In the genomic region with DNA sequence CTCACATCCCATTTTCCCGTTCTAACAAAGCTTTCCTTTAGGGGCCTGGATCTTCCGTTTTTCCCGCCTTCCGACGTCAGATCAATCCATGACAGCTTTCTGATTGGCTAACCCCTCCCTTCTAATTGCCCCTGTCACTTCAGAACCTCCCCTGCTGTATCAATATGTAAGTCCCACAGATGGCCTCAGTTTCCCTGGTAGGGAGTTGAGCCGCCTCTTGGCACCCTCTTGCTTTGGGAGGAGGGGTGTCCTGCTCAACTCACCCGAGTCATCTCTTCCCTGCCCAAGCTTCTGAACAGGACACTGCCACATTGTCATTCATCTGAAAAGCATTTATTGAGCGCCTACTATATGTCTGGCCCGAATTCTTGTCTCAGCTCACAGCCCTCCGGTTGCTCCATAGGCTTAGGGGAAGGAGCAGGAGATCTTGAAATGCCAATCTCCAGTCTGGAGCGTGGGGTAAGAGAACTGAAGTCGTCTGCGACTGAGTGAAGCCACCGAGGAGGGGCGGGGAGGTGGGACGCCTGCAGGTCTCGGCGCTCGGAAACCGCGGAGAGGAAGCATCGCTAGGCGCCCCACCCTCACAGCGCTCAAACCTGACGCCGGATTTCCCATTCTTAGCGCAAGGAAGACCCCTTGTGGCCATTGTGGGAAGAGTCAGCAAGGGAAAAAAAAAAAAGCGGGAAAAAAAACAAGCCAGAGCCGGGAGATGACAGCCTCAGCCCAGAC, we compare ENCODE assay signal across 1 cellular context.
TF ChIP-seq lines count a peak whose summit lies in the region.

No MANE protein-coding gene starts in this region.

TF ChIP-seq in HEK293, 187 proteins besides CTCF, POLR2A, EP300 and RAD21 (continued from another document and continues in another):
- TF ChIP-seq, protein P1, sequence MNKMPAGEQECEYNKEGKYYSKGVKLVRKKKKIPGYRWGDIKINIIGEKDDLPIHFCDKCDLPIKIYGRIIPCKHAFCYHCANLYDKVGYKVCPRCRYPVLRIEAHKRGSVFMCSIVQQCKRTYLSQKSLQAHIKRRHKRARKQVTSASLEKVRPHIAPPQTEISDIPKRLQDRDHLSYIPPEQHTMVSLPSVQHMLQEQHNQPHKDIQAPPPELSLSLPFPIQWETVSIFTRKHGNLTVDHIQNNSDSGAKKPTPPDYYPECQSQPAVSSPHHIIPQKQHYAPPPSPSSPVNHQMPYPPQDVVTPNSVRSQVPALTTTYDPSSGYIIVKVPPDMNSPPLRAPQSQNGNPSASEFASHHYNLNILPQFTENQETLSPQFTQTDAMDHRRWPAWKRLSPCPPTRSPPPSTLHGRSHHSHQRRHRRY (tag by site-specific recombination; IDR thresholded peaks at IDR 0.05): no peak
- TF ChIP-seq SCRT1 (tag by site-specific recombination; IDR thresholded peaks at IDR 0.05; ENCODE audit: borderline replicate concordance): no peak
- TF ChIP-seq GLIS1 (tag by site-specific recombination; IDR thresholded peaks at IDR 0.05): no peak
- peak; percentile 99 for TF ChIP-seq ZNF792 (tag by site-specific recombination; IDR thresholded peaks at IDR 0.05)
- TF ChIP-seq, protein P2, sequence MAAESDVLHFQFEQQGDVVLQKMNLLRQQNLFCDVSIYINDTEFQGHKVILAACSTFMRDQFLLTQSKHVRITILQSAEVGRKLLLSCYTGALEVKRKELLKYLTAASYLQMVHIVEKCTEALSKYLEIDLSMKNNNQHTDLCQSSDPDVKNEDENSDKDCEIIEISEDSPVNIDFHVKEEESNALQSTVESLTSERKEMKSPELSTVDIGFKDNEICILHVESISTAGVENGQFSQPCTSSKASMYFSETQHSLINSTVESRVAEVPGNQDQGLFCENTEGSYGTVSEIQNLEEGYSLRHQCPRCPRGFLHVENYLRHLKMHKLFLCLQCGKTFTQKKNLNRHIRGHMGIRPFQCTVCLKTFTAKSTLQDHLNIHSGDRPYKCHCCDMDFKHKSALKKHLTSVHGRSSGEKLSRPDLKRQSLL (tag by site-specific recombination; IDR thresholded peaks at IDR 0.05): 0 out of 2 replicates have a peak, but pooled peaks have one; percentile 11
- no peak for TF ChIP-seq ZNF121 (tag by site-specific recombination; IDR thresholded peaks at IDR 0.05)
- TF ChIP-seq KLF1 (tag by site-specific recombination; IDR thresholded peaks at IDR 0.05): peak; percentile 49
- TF ChIP-seq YY1 (tag by site-specific recombination; IDR thresholded peaks at IDR 0.05): no peak
- TF ChIP-seq, protein P3, sequence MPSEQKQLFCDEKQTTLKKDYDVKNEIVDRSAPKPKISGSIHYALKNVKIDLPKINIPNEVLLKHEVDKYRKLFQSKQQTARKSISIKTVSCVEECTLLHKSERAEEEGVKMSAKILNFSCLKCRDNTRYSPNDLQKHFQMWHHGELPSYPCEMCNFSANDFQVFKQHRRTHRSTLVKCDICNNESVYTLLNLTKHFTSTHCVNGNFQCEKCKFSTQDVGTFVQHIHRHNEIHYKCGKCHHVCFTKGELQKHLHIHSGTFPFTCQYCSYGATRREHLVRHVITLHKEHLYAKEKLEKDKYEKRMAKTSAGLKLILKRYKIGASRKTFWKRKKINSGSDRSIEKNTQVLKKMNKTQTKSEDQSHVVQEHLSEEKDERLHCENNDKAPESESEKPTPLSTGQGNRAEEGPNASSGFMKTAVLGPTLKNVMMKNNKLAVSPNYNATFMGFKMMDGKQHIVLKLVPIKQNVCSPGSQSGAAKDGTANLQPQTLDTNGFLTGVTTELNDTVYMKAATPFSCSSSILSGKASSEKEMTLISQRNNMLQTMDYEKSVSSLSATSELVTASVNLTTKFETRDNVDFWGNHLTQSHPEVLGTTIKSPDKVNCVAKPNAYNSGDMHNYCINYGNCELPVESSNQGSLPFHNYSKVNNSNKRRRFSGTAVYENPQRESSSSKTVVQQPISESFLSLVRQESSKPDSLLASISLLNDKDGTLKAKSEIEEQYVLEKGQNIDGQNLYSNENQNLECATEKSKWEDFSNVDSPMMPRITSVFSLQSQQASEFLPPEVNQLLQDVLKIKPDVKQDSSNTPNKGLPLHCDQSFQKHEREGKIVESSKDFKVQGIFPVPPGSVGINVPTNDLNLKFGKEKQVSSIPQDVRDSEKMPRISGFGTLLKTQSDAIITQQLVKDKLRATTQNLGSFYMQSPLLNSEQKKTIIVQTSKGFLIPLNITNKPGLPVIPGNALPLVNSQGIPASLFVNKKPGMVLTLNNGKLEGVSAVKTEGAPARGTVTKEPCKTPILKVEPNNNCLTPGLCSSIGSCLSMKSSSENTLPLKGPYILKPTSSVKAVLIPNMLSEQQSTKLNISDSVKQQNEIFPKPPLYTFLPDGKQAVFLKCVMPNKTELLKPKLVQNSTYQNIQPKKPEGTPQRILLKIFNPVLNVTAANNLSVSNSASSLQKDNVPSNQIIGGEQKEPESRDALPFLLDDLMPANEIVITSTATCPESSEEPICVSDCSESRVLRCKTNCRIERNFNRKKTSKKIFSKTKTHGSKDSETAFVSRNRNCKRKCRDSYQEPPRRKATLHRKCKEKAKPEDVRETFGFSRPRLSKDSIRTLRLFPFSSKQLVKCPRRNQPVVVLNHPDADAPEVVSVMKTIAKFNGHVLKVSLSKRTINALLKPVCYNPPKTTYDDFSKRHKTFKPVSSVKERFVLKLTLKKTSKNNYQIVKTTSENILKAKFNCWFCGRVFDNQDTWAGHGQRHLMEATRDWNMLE (tag by site-specific recombination; conservative IDR thresholded peaks at IDR 0.05; ENCODE audit: low read depth): no peak
- no peak for TF ChIP-seq ZNF221 (tag by site-specific recombination; IDR thresholded peaks at IDR 0.05; ENCODE audit: borderline replicate concordance)
- TF ChIP-seq ZNF514 (tag by site-specific recombination; IDR thresholded peaks at IDR 0.05): no peak
- TF ChIP-seq EGR2 (tag by site-specific recombination; IDR thresholded peaks at IDR 0.05; ENCODE audit: low read depth): peak; percentile 16; the same call in 1 of the 2 replicates
- TF ChIP-seq ZNF391 (tag by site-specific recombination; IDR thresholded peaks at IDR 0.05; ENCODE audit: borderline replicate concordance, low read depth): peak; percentile 51; the same call in 1 of the 2 replicates
- TF ChIP-seq GLI4 (tag by site-specific recombination; IDR thresholded peaks at IDR 0.05): no peak
- peak; percentile 26; the same call in 1 of the 2 replicates for TF ChIP-seq ZFHX2 (tag by site-specific recombination; conservative IDR thresholded peaks at IDR 0.05)
- TF ChIP-seq RBAK (tag by site-specific recombination; IDR thresholded peaks at IDR 0.05): no peak
- TF ChIP-seq SETDB1 (IDR thresholded peaks at IDR 0.05; ENCODE audit: insufficient read length, low read length): no peak
- TF ChIP-seq, protein P4, sequence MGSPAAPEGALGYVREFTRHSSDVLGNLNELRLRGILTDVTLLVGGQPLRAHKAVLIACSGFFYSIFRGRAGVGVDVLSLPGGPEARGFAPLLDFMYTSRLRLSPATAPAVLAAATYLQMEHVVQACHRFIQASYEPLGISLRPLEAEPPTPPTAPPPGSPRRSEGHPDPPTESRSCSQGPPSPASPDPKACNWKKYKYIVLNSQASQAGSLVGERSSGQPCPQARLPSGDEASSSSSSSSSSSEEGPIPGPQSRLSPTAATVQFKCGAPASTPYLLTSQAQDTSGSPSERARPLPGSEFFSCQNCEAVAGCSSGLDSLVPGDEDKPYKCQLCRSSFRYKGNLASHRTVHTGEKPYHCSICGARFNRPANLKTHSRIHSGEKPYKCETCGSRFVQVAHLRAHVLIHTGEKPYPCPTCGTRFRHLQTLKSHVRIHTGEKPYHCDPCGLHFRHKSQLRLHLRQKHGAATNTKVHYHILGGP (tag by site-specific recombination; IDR thresholded peaks at IDR 0.05): no peak
- TF ChIP-seq ZNF394 (tag by site-specific recombination; IDR thresholded peaks at IDR 0.05; ENCODE audit: borderline replicate concordance): no peak; the same call in 1 of the 2 replicates
- TF ChIP-seq ZNF658 (tag by site-specific recombination; IDR thresholded peaks at IDR 0.05): no peak
- TF ChIP-seq, protein P5, sequence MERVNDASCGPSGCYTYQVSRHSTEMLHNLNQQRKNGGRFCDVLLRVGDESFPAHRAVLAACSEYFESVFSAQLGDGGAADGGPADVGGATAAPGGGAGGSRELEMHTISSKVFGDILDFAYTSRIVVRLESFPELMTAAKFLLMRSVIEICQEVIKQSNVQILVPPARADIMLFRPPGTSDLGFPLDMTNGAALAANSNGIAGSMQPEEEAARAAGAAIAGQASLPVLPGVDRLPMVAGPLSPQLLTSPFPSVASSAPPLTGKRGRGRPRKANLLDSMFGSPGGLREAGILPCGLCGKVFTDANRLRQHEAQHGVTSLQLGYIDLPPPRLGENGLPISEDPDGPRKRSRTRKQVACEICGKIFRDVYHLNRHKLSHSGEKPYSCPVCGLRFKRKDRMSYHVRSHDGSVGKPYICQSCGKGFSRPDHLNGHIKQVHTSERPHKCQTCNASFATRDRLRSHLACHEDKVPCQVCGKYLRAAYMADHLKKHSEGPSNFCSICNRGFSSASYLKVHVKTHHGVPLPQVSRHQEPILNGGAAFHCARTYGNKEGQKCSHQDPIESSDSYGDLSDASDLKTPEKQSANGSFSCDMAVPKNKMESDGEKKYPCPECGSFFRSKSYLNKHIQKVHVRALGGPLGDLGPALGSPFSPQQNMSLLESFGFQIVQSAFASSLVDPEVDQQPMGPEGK (tag by site-specific recombination; IDR thresholded peaks at IDR 0.05): peak; percentile 87
- no peak for TF ChIP-seq ZNF350 (tag by site-specific recombination; IDR thresholded peaks at IDR 0.05)
- no peak for TF ChIP-seq TCF7L2 (IDR thresholded peaks at IDR 0.05; ENCODE audit: borderline replicate concordance, low read depth, low read length)
- no peak for TF ChIP-seq ZNF624 (tag by site-specific recombination; IDR thresholded peaks at IDR 0.05)
- no peak; the same call in 1 of the 2 replicates for TF ChIP-seq ZNF596 (tag by site-specific recombination; IDR thresholded peaks at IDR 0.05)
- TF ChIP-seq ZNF558 (tag by site-specific recombination; IDR thresholded peaks at IDR 0.05): no peak; the same call in 1 of the 2 replicates
- TF ChIP-seq, protein P6, sequence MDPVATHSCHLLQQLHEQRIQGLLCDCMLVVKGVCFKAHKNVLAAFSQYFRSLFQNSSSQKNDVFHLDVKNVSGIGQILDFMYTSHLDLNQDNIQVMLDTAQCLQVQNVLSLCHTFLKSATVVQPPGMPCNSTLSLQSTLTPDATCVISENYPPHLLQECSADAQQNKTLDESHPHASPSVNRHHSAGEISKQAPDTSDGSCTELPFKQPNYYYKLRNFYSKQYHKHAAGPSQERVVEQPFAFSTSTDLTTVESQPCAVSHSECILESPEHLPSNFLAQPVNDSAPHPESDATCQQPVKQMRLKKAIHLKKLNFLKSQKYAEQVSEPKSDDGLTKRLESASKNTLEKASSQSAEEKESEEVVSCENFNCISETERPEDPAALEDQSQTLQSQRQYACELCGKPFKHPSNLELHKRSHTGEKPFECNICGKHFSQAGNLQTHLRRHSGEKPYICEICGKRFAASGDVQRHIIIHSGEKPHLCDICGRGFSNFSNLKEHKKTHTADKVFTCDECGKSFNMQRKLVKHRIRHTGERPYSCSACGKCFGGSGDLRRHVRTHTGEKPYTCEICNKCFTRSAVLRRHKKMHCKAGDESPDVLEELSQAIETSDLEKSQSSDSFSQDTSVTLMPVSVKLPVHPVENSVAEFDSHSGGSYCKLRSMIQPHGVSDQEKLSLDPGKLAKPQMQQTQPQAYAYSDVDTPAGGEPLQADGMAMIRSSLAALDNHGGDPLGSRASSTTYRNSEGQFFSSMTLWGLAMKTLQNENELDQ (tag by site-specific recombination; IDR thresholded peaks at IDR 0.05; ENCODE audit: low read depth): no peak
- TF ChIP-seq ZBTB48 (tag by site-specific recombination; IDR thresholded peaks at IDR 0.05): no peak
- TF ChIP-seq, protein P7, sequence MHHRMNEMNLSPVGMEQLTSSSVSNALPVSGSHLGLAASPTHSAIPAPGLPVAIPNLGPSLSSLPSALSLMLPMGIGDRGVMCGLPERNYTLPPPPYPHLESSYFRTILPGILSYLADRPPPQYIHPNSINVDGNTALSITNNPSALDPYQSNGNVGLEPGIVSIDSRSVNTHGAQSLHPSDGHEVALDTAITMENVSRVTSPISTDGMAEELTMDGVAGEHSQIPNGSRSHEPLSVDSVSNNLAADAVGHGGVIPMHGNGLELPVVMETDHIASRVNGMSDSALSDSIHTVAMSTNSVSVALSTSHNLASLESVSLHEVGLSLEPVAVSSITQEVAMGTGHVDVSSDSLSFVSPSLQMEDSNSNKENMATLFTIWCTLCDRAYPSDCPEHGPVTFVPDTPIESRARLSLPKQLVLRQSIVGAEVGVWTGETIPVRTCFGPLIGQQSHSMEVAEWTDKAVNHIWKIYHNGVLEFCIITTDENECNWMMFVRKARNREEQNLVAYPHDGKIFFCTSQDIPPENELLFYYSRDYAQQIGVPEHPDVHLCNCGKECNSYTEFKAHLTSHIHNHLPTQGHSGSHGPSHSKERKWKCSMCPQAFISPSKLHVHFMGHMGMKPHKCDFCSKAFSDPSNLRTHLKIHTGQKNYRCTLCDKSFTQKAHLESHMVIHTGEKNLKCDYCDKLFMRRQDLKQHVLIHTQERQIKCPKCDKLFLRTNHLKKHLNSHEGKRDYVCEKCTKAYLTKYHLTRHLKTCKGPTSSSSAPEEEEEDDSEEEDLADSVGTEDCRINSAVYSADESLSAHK (tag by site-specific recombination; IDR thresholded peaks at IDR 0.05): peak; percentile 4; the same call in 1 of the 2 replicates
- TF ChIP-seq, protein P8, sequence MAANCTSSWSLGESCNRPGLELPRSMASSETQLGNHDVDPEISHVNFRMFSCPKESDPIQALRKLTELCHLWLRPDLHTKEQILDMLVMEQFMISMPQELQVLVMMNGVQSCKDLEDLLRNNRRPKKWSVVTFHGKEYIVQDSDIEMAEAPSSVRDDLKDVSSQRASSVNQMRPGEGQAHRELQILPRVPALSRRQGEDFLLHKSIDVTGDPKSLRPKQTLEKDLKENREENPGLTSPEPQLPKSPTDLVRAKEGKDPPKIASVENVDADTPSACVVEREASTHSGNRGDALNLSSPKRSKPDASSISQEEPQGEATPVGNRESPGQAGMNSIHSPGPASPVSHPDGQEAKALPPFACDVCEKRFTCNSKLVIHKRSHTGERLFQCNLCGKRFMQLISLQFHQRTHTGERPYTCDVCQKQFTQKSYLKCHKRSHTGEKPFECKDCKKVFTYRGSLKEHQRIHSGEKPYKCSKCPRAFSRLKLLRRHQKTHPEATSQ (tag by site-specific recombination; IDR thresholded peaks at IDR 0.05): no peak
- TF ChIP-seq, protein P9, sequence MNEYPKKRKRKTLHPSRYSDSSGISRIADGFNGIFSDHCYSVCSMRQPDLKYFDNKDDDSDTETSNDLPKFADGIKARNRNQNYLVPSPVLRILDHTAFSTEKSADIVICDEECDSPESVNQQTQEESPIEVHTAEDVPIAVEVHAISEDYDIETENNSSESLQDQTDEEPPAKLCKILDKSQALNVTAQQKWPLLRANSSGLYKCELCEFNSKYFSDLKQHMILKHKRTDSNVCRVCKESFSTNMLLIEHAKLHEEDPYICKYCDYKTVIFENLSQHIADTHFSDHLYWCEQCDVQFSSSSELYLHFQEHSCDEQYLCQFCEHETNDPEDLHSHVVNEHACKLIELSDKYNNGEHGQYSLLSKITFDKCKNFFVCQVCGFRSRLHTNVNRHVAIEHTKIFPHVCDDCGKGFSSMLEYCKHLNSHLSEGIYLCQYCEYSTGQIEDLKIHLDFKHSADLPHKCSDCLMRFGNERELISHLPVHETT (tag by site-specific recombination; IDR thresholded peaks at IDR 0.05): 0 out of 2 replicates have a peak, but pooled peaks have one; percentile 26
- TF ChIP-seq, protein P10, sequence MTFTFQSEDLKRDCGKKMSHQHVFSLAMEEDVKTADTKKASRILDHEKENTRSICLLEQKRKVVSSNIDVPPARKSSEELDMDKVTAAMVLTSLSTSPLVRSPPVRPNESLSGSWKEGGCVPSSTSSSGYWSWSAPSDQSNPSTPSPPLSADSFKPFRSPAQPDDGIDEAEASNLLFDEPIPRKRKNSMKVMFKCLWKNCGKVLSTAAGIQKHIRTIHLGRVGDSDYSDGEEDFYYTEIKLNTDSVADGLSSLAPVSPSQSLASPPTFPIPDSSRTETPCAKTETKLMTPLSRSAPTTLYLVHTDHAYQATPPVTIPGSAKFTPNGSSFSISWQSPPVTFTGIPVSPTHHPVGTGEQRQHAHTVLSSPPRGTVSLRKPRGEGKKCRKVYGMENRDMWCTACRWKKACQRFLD (tag by site-specific recombination; IDR thresholded peaks at IDR 0.05): no peak
- TF ChIP-seq ZNF600 (tag by site-specific recombination; IDR thresholded peaks at IDR 0.05): peak; percentile 77
- TF ChIP-seq ZNF133 (tag by site-specific recombination; IDR thresholded peaks at IDR 0.05): no peak
